26 cellular contexts compared by ENCODE assay signal in the genomic region with DNA sequence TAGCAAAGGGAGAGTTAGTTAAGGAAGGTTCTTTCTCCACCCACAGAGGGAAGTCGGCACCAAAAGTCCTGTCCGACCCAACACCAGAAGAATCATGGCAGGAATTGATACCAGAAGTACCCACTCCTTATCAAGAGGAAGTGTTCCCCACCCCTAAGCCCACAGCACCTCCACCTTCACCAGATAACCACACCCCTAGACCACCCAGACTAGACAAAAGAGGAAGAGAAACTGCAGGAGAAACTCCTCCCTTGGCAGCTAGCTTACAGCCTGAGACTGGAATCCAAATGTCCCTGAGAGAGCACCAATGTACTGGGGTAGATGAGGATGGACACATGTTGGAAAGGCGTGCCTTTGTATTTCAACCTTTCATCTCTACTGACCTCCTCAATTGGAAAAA.
"Had no signal": no experiment of that assay in that cellular context is flagged by ENCODE, and none has a peak within 500 bp of the region (broad histone marks: within the 10 kb centered on the region; RNA-seq: fewer than 3 reads in every experiment).

No MANE protein-coding gene starts in this region.

- H3K27me3 Mint-ChIP-seq: activated CD4-positive, alpha-beta memory T cell treated with anti-CD3 and anti-CD28 coated beads, Interleukin-2, amount 10 ng/mL, durations not matched to agents 7 days and 5 days; activated CD4-positive, alpha-beta T cell treated with anti-CD3 and anti-CD28 coated beads, Interleukin-2, amount 10 ng/mL, durations not matched to agents 7 days and 5 days; activated naive CD4-positive, alpha-beta T cell treated with anti-CD3 and anti-CD28 coated beads, Interleukin-2, amount 10 ng/mL, durations not matched to agents 7 days and 5 days; activated naive CD8-positive, alpha-beta T cell treated with anti-CD3 and anti-CD28 coated beads, Interleukin-2, amount 10 ng/mL, durations not matched to agents 7 days and 5 days; activated T-cell treated with anti-CD3 and anti-CD28 coated beads, Interleukin-2, amount 50 U/mL, for 24 hours; brain; dendritic cell treated with granulocyte-macrophage colony-stimulating factor and Interleukin-4, amounts not matched to agents 40 ng/mL and 50 ng/mL, for 4 days had no signal

- FAIRE-seq: frontal cortex had no signal

- H3K36me3 Mint-ChIP-seq: activated naive CD4-positive, alpha-beta T cell treated with anti-CD3 and anti-CD28 coated beads, Interleukin-2, amount 10 ng/mL, durations not matched to agents 7 days and 5 days; activated naive CD4-positive, alpha-beta T cell treated with anti-CD3 and anti-CD28 coated beads, Interleukin-2, amount 50 U/mL, for 72 hours; activated naive CD8-positive, alpha-beta T cell treated with anti-CD3 and anti-CD28 coated beads, Interleukin-2, amount 10 ng/mL, durations not matched to agents 7 days and 5 days; brain had no signal

- DNase-seq: activated CD4-positive, alpha-beta memory T cell treated with anti-CD3 and anti-CD28 coated beads, Interleukin-2, amount 10 ng/mL, durations not matched to agents 7 days and 5 days; activated CD4-positive, alpha-beta T cell treated with anti-CD3 and anti-CD28 coated beads for 1 hour; activated CD4-positive, alpha-beta T cell treated with anti-CD3 and anti-CD28 coated beads for 4 hours; activated CD4-positive, alpha-beta T cell treated with anti-CD3 and anti-CD28 coated beads, Interleukin-2, amount 10 ng/mL, durations not matched to agents 7 days and 5 days; activated CD4-positive, alpha-beta T cell treated with anti-CD3 and anti-CD28 coated beads, Interleukin-2, amount 50 U/mL, for 4 hours; activated CD8-positive, alpha-beta memory T cell treated with anti-CD3 and anti-CD28 coated beads, Interleukin-2, amount 50 U/mL, for 48 hours; activated gamma-delta T cell; activated naive CD4-positive, alpha-beta T cell; activated naive CD4-positive, alpha-beta T cell treated with anti-CD3 and anti-CD28 coated beads, Interleukin-2, amount 10 ng/mL, durations not matched to agents 7 days and 5 days; activated naive CD8-positive, alpha-beta T cell treated with anti-CD3 and anti-CD28 coated beads, Interleukin-2, amount 10 ng/mL, durations not matched to agents 7 days and 5 days; activated T-cell treated with anti-CD3 and anti-CD28 coated beads for 4 hours; activated T-cell treated with anti-CD3 and anti-CD28 coated beads, Interleukin-2, amount 50 U/mL, for 24 hours; activated T-cell treated with anti-CD3 and anti-CD28 coated beads, Interleukin-2, amount 50 U/mL, for 72 hours; central memory CD4-positive, alpha-beta T cell; cerebellar nuclear complex; dorsolateral prefrontal cortex; effector memory CD4-positive, alpha-beta T cell; endodermal cell; foreskin fibroblast; heart right ventricle; T-helper 2 cell had no signal

- ATAC-seq: activated naive CD4-positive, alpha-beta T cell treated with anti-CD3 and anti-CD28 coated beads, Interleukin-2, amount 50 U/mL, for 72 hours; activated T-cell treated with anti-CD3 and anti-CD28 coated beads, Interleukin-2, amount 50 U/mL, for 72 hours; esophagus mucosa; heart right ventricle had no signal

- H3K27ac Mint-ChIP-seq: activated CD4-positive, alpha-beta memory T cell treated with anti-CD3 and anti-CD28 coated beads, Interleukin-2, amount 10 ng/mL, durations not matched to agents 7 days and 5 days; activated CD4-positive, alpha-beta T cell treated with anti-CD3 and anti-CD28 coated beads, Interleukin-2, amount 10 ng/mL, durations not matched to agents 7 days and 5 days; activated naive CD4-positive, alpha-beta T cell treated with anti-CD3 and anti-CD28 coated beads, Interleukin-2, amount 10 ng/mL, durations not matched to agents 7 days and 5 days; activated naive CD4-positive, alpha-beta T cell treated with anti-CD3 and anti-CD28 coated beads, Interleukin-2, amount 50 U/mL, for 72 hours; activated naive CD8-positive, alpha-beta T cell treated with anti-CD3 and anti-CD28 coated beads, Interleukin-2, amount 10 ng/mL, durations not matched to agents 7 days and 5 days; activated T-cell treated with anti-CD3 and anti-CD28 coated beads, Interleukin-2, amount 50 U/mL, for 24 hours; activated T-cell treated with anti-CD3 and anti-CD28 coated beads, Interleukin-2, amount 50 U/mL, for 72 hours; brain; dendritic cell treated with granulocyte-macrophage colony-stimulating factor and Interleukin-4, amounts not matched to agents 40 ng/mL and 50 ng/mL, for 4 days; endodermal cell had no signal

- H3K4me3 Mint-ChIP-seq: activated CD4-positive, alpha-beta memory T cell treated with anti-CD3 and anti-CD28 coated beads, Interleukin-2, amount 10 ng/mL, durations not matched to agents 7 days and 5 days; activated CD4-positive, alpha-beta T cell treated with anti-CD3 and anti-CD28 coated beads, Interleukin-2, amount 10 ng/mL, durations not matched to agents 7 days and 5 days; activated naive CD4-positive, alpha-beta T cell treated with anti-CD3 and anti-CD28 coated beads, Interleukin-2, amount 10 ng/mL, durations not matched to agents 7 days and 5 days; activated naive CD8-positive, alpha-beta T cell treated with anti-CD3 and anti-CD28 coated beads, Interleukin-2, amount 10 ng/mL, durations not matched to agents 7 days and 5 days; activated T-cell treated with anti-CD3 and anti-CD28 coated beads, Interleukin-2, amount 50 U/mL, for 24 hours; activated T-cell treated with anti-CD3 and anti-CD28 coated beads, Interleukin-2, amount 50 U/mL, for 72 hours; brain; dendritic cell treated with granulocyte-macrophage colony-stimulating factor and Interleukin-4, amounts not matched to agents 40 ng/mL and 50 ng/mL, for 4 days; endodermal cell had no signal

- H3K4me1 Mint-ChIP-seq: activated CD4-positive, alpha-beta memory T cell treated with anti-CD3 and anti-CD28 coated beads, Interleukin-2, amount 10 ng/mL, durations not matched to agents 7 days and 5 days; activated CD4-positive, alpha-beta T cell treated with anti-CD3 and anti-CD28 coated beads, Interleukin-2, amount 10 ng/mL, durations not matched to agents 7 days and 5 days; activated naive CD4-positive, alpha-beta T cell treated with anti-CD3 and anti-CD28 coated beads, Interleukin-2, amount 10 ng/mL, durations not matched to agents 7 days and 5 days; activated naive CD8-positive, alpha-beta T cell treated with anti-CD3 and anti-CD28 coated beads, Interleukin-2, amount 10 ng/mL, durations not matched to agents 7 days and 5 days; brain; endodermal cell had no signal

- H3K9me3 Mint-ChIP-seq: activated CD4-positive, alpha-beta memory T cell treated with anti-CD3 and anti-CD28 coated beads, Interleukin-2, amount 10 ng/mL, durations not matched to agents 7 days and 5 days; activated CD4-positive, alpha-beta T cell treated with anti-CD3 and anti-CD28 coated beads, Interleukin-2, amount 10 ng/mL, durations not matched to agents 7 days and 5 days; activated naive CD4-positive, alpha-beta T cell treated with anti-CD3 and anti-CD28 coated beads, Interleukin-2, amount 10 ng/mL, durations not matched to agents 7 days and 5 days; activated naive CD8-positive, alpha-beta T cell treated with anti-CD3 and anti-CD28 coated beads, Interleukin-2, amount 10 ng/mL, durations not matched to agents 7 days and 5 days; activated T-cell treated with anti-CD3 and anti-CD28 coated beads, Interleukin-2, amount 50 U/mL, for 24 hours; activated T-cell treated with anti-CD3 and anti-CD28 coated beads, Interleukin-2, amount 50 U/mL, for 72 hours; dendritic cell treated with granulocyte-macrophage colony-stimulating factor and Interleukin-4, amounts not matched to agents 40 ng/mL and 50 ng/mL, for 4 days; endodermal cell had no signal
